10 cellular contexts compared by ENCODE assay signal in genomic region chr12:40693503-40693863, GRCh38. TPM values are rescaled to one million over a fixed set of nuclear protein-coding genes. Genes with fewer than 3 reads are reported as not detected.
DNase-seq lines count a peak whose midpoint lies in the region; ATAC-seq and TF ChIP-seq lines count a peak whose summit lies in the region.
"Had no signal": no experiment of that assay in that cellular context is flagged by ENCODE, and none has a peak within 500 bp of the region (broad histone marks: within the 10 kb centered on the region; RNA-seq: fewer than 3 reads in every experiment).

No MANE protein-coding gene starts in this region.

- no peaks in the 10 kb centered on the region; the same call in 1 of the 2 replicates for H3F3A ChIP-seq in GM23338 (replicated peaks; ENCODE audit: low read depth)

- no peaks in the 10 kb centered on the region; the same call in 1 of the 2 replicates for H3K79me2 ChIP-seq in GM23338 (replicated peaks; ENCODE audit: insufficient read depth)

- H3K27ac Mint-ChIP-seq in GM23338 = no peak overlapping the region

- no peak for TF ChIP-seq CTCF in GM23338 (conservative IDR thresholded peaks at IDR 0.05; ENCODE audit: low read depth in 2 of 2)

- DNase-seq in GM23338 (ENCODE audit: low spot score) (peak; percentile 81), SK-N-DZ (ENCODE audit: low spot score) (peak; percentile 91), iPS DF 6.9 (ENCODE audit: low read depth, low spot score) (no peak), retina (peak; percentile 78), NCI-H526 treated with DMSO at 0.1 percent for 48 hours (lab: John Stamatoyannopoulos, UW) (no peak), CD1c-positive myeloid dendritic cell (ENCODE audit: extremely low spot score) (no peak), NCI-H146 treated with DMSO at 0.1 percent for 48 hours (lab: John Stamatoyannopoulos, UW; ENCODE audit: unreplicated experiment) (no peak)
- DNase-seq: GF-D8, NCI-H2029 treated with DMSO at 0.1 percent for 48 hours had no signal

- no peaks in the 10 kb centered on the region for H3K9me3 ChIP-seq in iPS DF 6.9 (ENCODE audit: control insufficient read depth, insufficient read depth, low read length)

- peak overlapping the region; percentile 93 for H3K4me2 ChIP-seq in GM23338

- H3K4me1 Mint-ChIP-seq in GM23338 = peaks cover 11% of the 10 kb centered on the region

- no peaks in the 10 kb centered on the region for H3K9me3 Mint-ChIP-seq in GM23338

- no peaks in the 10 kb centered on the region for H3K36me3 ChIP-seq in GM23338 (ENCODE audit: insufficient read depth)
- no peaks in the 10 kb centered on the region for H3K36me3 ChIP-seq in iPS DF 6.9 (ENCODE audit: control insufficient read depth, insufficient read depth, low read length)

- no peaks in the 10 kb centered on the region for H3K36me3 Mint-ChIP-seq in GM23338 (ENCODE audit: low read depth)

- peaks cover 6% of the 10 kb centered on the region for H3K27me3 Mint-ChIP-seq in GM23338 (ENCODE audit: insufficient read depth, low read depth, poor library complexity)

- H4K20me1 ChIP-seq in GM23338 (replicated peaks; ENCODE audit: insufficient read depth) = no peaks in the 10 kb centered on the region

- H2AFZ ChIP-seq in GM23338 = peak overlapping the region; percentile 92

- H3K4me1 ChIP-seq in GM23338 (ENCODE audit: insufficient read depth) = peaks cover 17% of the 10 kb centered on the region
- H3K4me1 ChIP-seq in iPS DF 6.9 (ENCODE audit: control insufficient read depth, insufficient read depth, low read length) = no peaks in the 10 kb centered on the region; the same call in 1 of the 2 replicates

- H3K27me3 ChIP-seq in GM23338 (ENCODE audit: insufficient read depth) = no peaks in the 10 kb centered on the region
- H3K27me3 ChIP-seq in iPS DF 6.9 (ENCODE audit: control insufficient read depth, insufficient read depth, low read length) = peaks cover 1% of the 10 kb centered on the region

- peak overlapping the region; percentile 92 for H3K4me3 Mint-ChIP-seq in GM23338

- no peaks in the 10 kb centered on the region for H3K9me2 ChIP-seq in GM23338 (ENCODE audit: insufficient read depth)

- no CpG with 5 or more reads among the region's 12 CpGs for WGBS in iPS DF 6.9 (ENCODE audit: insufficient coverage, insufficient read length)

- ATAC-seq in GM23338 (peak; percentile 49), HG02870 (IDR thresholded peaks at IDR 0.05; ENCODE audit: unreplicated experiment) (no peak)

- peak overlapping the region; percentile 82 for H3K4me3 ChIP-seq in GM23338
- H3K4me3 ChIP-seq in iPS DF 6.9 (ENCODE audit: low read length) = peak overlapping the region; percentile 63; the same call in 1 of the 2 replicates

- H3K27ac ChIP-seq in GM23338 (ENCODE audit: low read depth) (no peak overlapping the region), iPS DF 6.9 (ENCODE audit: low read length) (no peak overlapping the region)

TF ChIP-seq in GM23338, 12 proteins besides CTCF, POLR2A, EP300 and RAD21:
- TF ChIP-seq REST (IDR thresholded peaks at IDR 0.05; ENCODE audit: unreplicated experiment) (no peak), POLR2AphosphoS5 (IDR thresholded peaks at IDR 0.05; ENCODE audit: low read depth) (no peak)
TF ChIP-seq in GM23338: peak in this region for 0.

RNA-seq across cellular contexts. Expression of gene CNTN1, which starts 1.2 kb away (rescaled TPM):
- 26.5 and 27.0 TPM in 2 replicates for total RNA-seq in GM23338 (2014; rRNA removed; shearing (Covaris generic))
- polyA plus RNA-seq in GM23338 (2016; fragmentation: Nextera tagmentation; extraction: Ambion mirVana) = 4.8 and 5.0 TPM in 2 replicates
- 284 and 302 TPM in 2 replicates for polyA plus RNA-seq in SK-N-DZ (2014; cell fraction: cytosol; rRNA removed)
- polyA plus RNA-seq in SK-N-DZ (2014; cell fraction: nucleus; rRNA removed) = 98.1 and 114 TPM in 2 replicates

Comparison
In these comparisons a context has a peak if more than half of its experiments do, and no peak if none do; other contexts are left out.
1. DNase-seq: peak in GM23338 (single experiment), SK-N-DZ (single experiment) and retina (single experiment); none in iPS DF 6.9 (single experiment), NCI-H526 treated with DMSO at 0.1 percent for 48 hours (single experiment), CD1c-positive myeloid dendritic cell (single experiment) and NCI-H146 treated with DMSO at 0.1 percent for 48 hours (single experiment).